ENCODE assay signal across 16 cellular contexts in the genomic region with DNA sequence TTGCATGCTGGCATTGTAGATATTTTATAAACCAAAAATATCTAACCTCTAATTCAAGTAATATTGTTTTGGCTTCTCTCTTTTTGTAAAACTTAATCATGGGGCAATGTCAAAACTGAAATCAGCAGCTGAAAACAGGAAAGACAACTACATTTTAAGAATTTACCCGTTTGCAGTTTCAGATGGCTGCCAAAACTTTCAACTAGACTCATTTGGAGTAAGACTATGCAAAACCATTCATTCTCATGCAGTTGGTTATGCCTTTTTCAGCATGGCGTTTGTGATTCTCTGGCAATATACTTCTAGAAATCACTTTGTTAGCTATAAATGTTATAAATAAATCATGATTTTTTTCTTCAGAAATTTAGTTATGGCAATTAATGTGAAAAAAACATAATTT.
DNase-seq lines count a peak whose midpoint lies in the region; ATAC-seq and TF ChIP-seq lines count a peak whose summit lies in the region.
"Had no signal": no experiment of that assay in that cellular context is flagged by ENCODE, and none has a peak within 500 bp of the region (broad histone marks: within the 10 kb centered on the region; RNA-seq: fewer than 3 reads in every experiment).

No MANE protein-coding gene starts in this region.

- H3K27me3 ChIP-seq in KMS-11 (ENCODE audit: insufficient read depth, low read depth): no peaks in the 10 kb centered on the region
- H3K27me3 ChIP-seq: BLaER1 had no signal

- no peaks in the 10 kb centered on the region for H3K36me3 ChIP-seq in KMS-11 (ENCODE audit: insufficient read depth)
- H3K36me3 ChIP-seq: BLaER1 had no signal

- DNase-seq in NCI-H187 treated with DMSO at 0.1 percent for 48 hours (lab: John Stamatoyannopoulos, UW) (no peak), immature natural killer cell (no peak), HPDE6-E6E7 (ENCODE audit: extremely low spot score) (no peak), epidermal melanocyte (ENCODE audit: insufficient read length, low spot score) (no peak)
- DNase-seq: cortex of kidney; DMS79 treated with DMSO at 0.1 percent for 48 hours; NCI-H526; Right ventricle myocardium superior; stimulated activated CD4-positive, alpha-beta T cell treated with anti-CD3 and anti-CD28 coated beads, Interleukin-2, amount 100 ng/mL, for 24 hours; stimulated activated naive CD8-positive, alpha-beta T cell treated with anti-CD3 and anti-CD28 coated beads, Interleukin-15, Interleukin-2, amounts not matched to agents 100 U/mL and 50 U/mL, for 24 hours had no signal

- no peak overlapping the region for H3K27ac Mint-ChIP-seq in immature natural killer cell
- H3K27ac Mint-ChIP-seq: progenitor cell of endocrine pancreas had no signal

- H3K4me1 Mint-ChIP-seq in immature natural killer cell: no peaks in the 10 kb centered on the region

- peaks cover 0 to 1% (median under 1%) of the 10 kb centered on the region in 3 donors for H3K27me3 Mint-ChIP-seq in immature natural killer cell (ENCODE audit: low read depth in 3 of 3)
- H3K27me3 Mint-ChIP-seq: progenitor cell of endocrine pancreas had no signal

- no peaks in the 10 kb centered on the region for H3K36me3 Mint-ChIP-seq in immature natural killer cell

- peak; percentile 82 for ATAC-seq in GM18870 (IDR thresholded peaks at IDR 0.05; ENCODE audit: unreplicated experiment)
- ATAC-seq in GM21515 (IDR thresholded peaks at IDR 0.05; ENCODE audit: unreplicated experiment): peak; percentile 87
- peak; percentile 66 for ATAC-seq in HG03039 (IDR thresholded peaks at IDR 0.05; ENCODE audit: unreplicated experiment)
- ATAC-seq: stimulated activated naive CD8-positive, alpha-beta T cell treated with anti-CD3 and anti-CD28 coated beads, Interleukin-15, Interleukin-2, amounts not matched to agents 100 U/mL and 50 U/mL, for 24 hours had no signal

- peak overlapping the region; percentile 1; the same call in 1 of the 2 replicates for H3K9ac ChIP-seq in KMS-11
- H3K9ac ChIP-seq: BLaER1 had no signal

- peak overlapping the region; percentile 47 for H3K4me2 ChIP-seq in KMS-11
- H3K4me2 ChIP-seq: BLaER1 had no signal

- no peaks in the 10 kb centered on the region for H3K79me2 ChIP-seq in KMS-11 (ENCODE audit: insufficient read depth, low read depth)

- peak overlapping the region; percentile 23 for H2AFZ ChIP-seq in KMS-11 (ENCODE audit: low read depth)

- H3K4me3 Mint-ChIP-seq in immature natural killer cell: no peak overlapping the region

- TF ChIP-seq CTCF in KMS-11 (conservative IDR thresholded peaks at IDR 0.05; ENCODE audit: low read depth, low read length): no peak

- H3K9me3 Mint-ChIP-seq in immature natural killer cell: peaks cover 3 to 10% (median 5%) of the 10 kb centered on the region in 6 donors

- peaks cover 55% of the 10 kb centered on the region for H3K4me1 ChIP-seq in KMS-11 (ENCODE audit: low read depth, poor library complexity, severe bottlenecking)
- H3K4me1 ChIP-seq: BLaER1 had no signal

- no peaks in the 10 kb centered on the region for H4K20me1 ChIP-seq in KMS-11 (ENCODE audit: insufficient read depth)
- H4K20me1 ChIP-seq: BLaER1 had no signal

- H3K4me3 ChIP-seq in KMS-11 (IDR thresholded peaks at IDR 0.05; ENCODE audit: insufficient read depth, low read depth, low read length): no peak overlapping the region
- H3K4me3 ChIP-seq: BLaER1 had no signal

- peak overlapping the region; percentile 51 for H3K27ac ChIP-seq in KMS-11
- H3K27ac ChIP-seq: BLaER1 had no signal
